ENCODE assay signal across 9 cellular contexts in the genomic region with DNA sequence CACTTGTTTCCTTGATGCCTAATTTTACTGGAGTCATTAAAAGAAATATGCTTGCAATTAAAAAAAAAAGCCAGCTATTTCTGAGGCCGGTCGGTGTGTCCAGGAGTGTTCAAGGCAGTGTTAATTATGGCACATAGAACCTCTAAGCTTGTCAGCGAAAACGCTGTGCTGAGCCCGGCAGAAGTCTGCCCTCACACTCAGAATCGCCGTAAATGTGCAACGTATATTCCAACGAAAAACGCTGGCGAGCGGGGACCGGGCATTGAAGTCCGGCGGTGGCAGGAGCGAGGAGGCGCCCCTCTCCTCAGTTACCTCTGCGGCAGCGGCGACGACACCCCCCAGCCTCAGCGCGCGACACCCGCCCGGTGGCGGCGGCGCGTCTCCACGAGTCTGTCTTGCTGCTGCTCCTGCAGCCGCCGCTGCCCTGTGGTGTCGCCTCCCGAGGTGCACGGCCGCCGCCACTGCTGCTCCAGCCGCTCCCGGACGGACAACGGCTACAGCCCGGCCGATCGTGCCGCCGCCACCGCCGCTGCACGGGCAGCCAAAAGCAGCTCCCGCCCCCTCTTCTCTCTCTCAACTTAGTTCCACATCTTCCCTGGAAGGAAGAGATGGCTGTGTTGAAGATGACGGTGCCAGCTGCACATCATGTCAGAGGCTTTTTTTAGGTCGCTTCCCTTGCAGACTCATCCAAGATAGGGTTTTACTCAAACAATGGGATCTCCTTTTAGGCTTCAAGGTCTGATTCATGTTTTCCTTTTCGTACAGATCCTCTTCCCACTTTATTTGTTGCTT. TPM values are rescaled to one million over a fixed set of nuclear protein-coding genes. Genes with fewer than 3 reads are reported as not detected.
DNase-seq lines count a peak whose midpoint lies in the region; ATAC-seq and TF ChIP-seq lines count a peak whose summit lies in the region.
"Had no signal": no experiment of that assay in that cellular context is flagged by ENCODE, and none has a peak within 500 bp of the region (broad histone marks: within the 10 kb centered on the region; RNA-seq: fewer than 3 reads in every experiment).

No MANE protein-coding gene starts in this region.

- no peak overlapping the region for H2BK5ac ChIP-seq in trophoblast cell (ENCODE audit: low read depth, low read length, poor library complexity)

- H3K79me2 ChIP-seq in trophoblast cell (ENCODE audit: control insufficient read depth, insufficient read depth, low read length, poor library complexity): no peaks in the 10 kb centered on the region

- peaks cover 21% of the 10 kb centered on the region for H3K27me3 Mint-ChIP-seq in activated naive CD8-positive, alpha-beta T cell

- WGBS in heart right ventricle, 2 donors: 1 to 4% methylated on average over 54 of the region's 54 CpGs
- no CpG with 5 or more reads among the region's 54 CpGs for WGBS in trophoblast cell (ENCODE audit: extremely low coverage, insufficient coverage, insufficient read length)

- no peak overlapping the region for H2BK12ac ChIP-seq in trophoblast cell (ENCODE audit: low read length)

- H3K23ac ChIP-seq in trophoblast cell (ENCODE audit: low read length): no peak overlapping the region

- H3K79me1 ChIP-seq in trophoblast cell (ENCODE audit: low read length): peaks cover 2% of the 10 kb centered on the region

- peaks cover 11% of the 10 kb centered on the region for H3K36me3 Mint-ChIP-seq in activated naive CD8-positive, alpha-beta T cell

- peak overlapping the region; percentile 59 for H2AFZ ChIP-seq in trophoblast cell (ENCODE audit: insufficient read depth, low read length, poor library complexity)

- no peak overlapping the region for H2BK120ac ChIP-seq in trophoblast cell (ENCODE audit: insufficient read depth, low read length, poor library complexity)

- no peak overlapping the region for H3K14ac ChIP-seq in trophoblast cell (ENCODE audit: low read length)

- H3K4ac ChIP-seq in trophoblast cell (ENCODE audit: low read depth, low read length): no peak overlapping the region

- H3K36me3 ChIP-seq in heart right ventricle (no peaks in the 10 kb centered on the region), trophoblast cell (ENCODE audit: control insufficient read depth in 1 of 2, insufficient read depth in 2 of 2, low read length in 2 of 2) (no peaks in the 10 kb centered on the region)

- peaks cover 16% of the 10 kb centered on the region for H3K4me1 Mint-ChIP-seq in activated naive CD8-positive, alpha-beta T cell (ENCODE audit: low read depth)

- H3K27ac ChIP-seq in heart right ventricle (peak overlapping the region; percentile 24 to 95 (median 80)), trophoblast cell (ENCODE audit: low read depth, low read length) (no peak overlapping the region)

- H3K4me1 ChIP-seq in heart right ventricle (peaks cover 8 to 71% (median 57%) of the 10 kb centered on the region in 9 donors), trophoblast cell (ENCODE audit: control insufficient read depth in 1 of 2, insufficient read depth in 2 of 2, low read length in 2 of 2) (peaks cover 14 to 26% of the 10 kb centered on the region in 2 experiments)

- H2AK5ac ChIP-seq in trophoblast cell (ENCODE audit: low read length): no peak overlapping the region

- DNase-seq in C1 segment of cervical spinal cord (lab: John Stamatoyannopoulos, UW): peak in 11 of 14 donors; percentile 19 to 65 (median 29)
- DNase-seq in heart right ventricle: peak; percentile 52 to 71
- DNase-seq in trophoblast cell: peak in 1 of 2 donors; percentile 11
- no peak for DNase-seq in GM19238 (ENCODE audit: insufficient read length, low spot score)

- TF ChIP-seq CTCF in heart right ventricle (IDR thresholded peaks at IDR 0.05): peak in 3 of 9 donors; percentile 31 to 41 (median 38)

- intact Hi-C loops in heart right ventricle (cut with DNase I): loop anchor here in 6 of 10 donors (5.0 kb wide), 3 partner anchors 53 to 73 kb away; a partner anchor contains a TSS

- no peaks in the 10 kb centered on the region for H3K9me3 Mint-ChIP-seq in activated naive CD8-positive, alpha-beta T cell (ENCODE audit: low read depth)

- peak overlapping the region; percentile 59 for H3K4me3 Mint-ChIP-seq in activated naive CD8-positive, alpha-beta T cell

- H3K18ac ChIP-seq in trophoblast cell (ENCODE audit: low read length): peak overlapping the region; percentile 33

- peak; percentile 55 to 87 (median 67) for ATAC-seq in heart right ventricle
- ATAC-seq in HG03457 (IDR thresholded peaks at IDR 0.05; ENCODE audit: unreplicated experiment): no peak
- no peak for ATAC-seq in GM19324 (IDR thresholded peaks at IDR 0.05; ENCODE audit: low FRiP score, unreplicated experiment)
- no peak for ATAC-seq in HG02885 (IDR thresholded peaks at IDR 0.05; ENCODE audit: poor library complexity, unreplicated experiment)
- ATAC-seq: GM12878 had no signal

- H3K4me2 ChIP-seq in trophoblast cell (ENCODE audit: low read length): peak overlapping the region; percentile 83

- no peak overlapping the region for H4K12ac ChIP-seq in trophoblast cell (ENCODE audit: low read depth, low read length)

- H4K91ac ChIP-seq in trophoblast cell (ENCODE audit: low read depth, low read length): no peak overlapping the region

- H3K27ac Mint-ChIP-seq in activated naive CD8-positive, alpha-beta T cell: no peak overlapping the region

- H3K4me3 ChIP-seq in heart right ventricle: peak overlapping the region; percentile 19 to 62 (median 56)
- peak overlapping the region; percentile 65 for H3K4me3 ChIP-seq in trophoblast cell (ENCODE audit: low read depth, low read length)
- H3K4me3 ChIP-seq: GM12878 had no signal

- H4K8ac ChIP-seq in trophoblast cell (ENCODE audit: low read depth, low read length): peak overlapping the region; percentile 17

- H3K27me3 ChIP-seq in heart right ventricle (peaks cover 0 to 19% (median 0%) of the 10 kb centered on the region in 7 donors), trophoblast cell (ENCODE audit: insufficient read depth, low read length) (peaks cover 6% of the 10 kb centered on the region)

- no peak overlapping the region for H3K9ac ChIP-seq in trophoblast cell (ENCODE audit: low read length)

- H3K9me3 ChIP-seq in heart right ventricle (no peaks in the 10 kb centered on the region), trophoblast cell (ENCODE audit: insufficient read depth, low read depth, low read length) (no peaks in the 10 kb centered on the region)

RNA-seq across cellular contexts. Expression of a gene that starts 56.0 kb away (rescaled TPM):
- 10 to 100 TPM; 20.4 to 55.4 (median 34.9) TPM for total RNA-seq in heart right ventricle
- 10 to 100 TPM; 12.7 to 14.2 TPM for polyA plus RNA-seq in heart right ventricle
- 9.1 TPM in 2 replicates for polyA plus RNA-seq in trophoblast cell (2013)

Comparison
In these comparisons a context has a peak if more than half of its experiments do, and no peak if none do; other contexts are left out.
1. ATAC-seq: peak in heart right ventricle (8 of 8); none in HG03457 (single experiment), GM19324 (single experiment) and HG02885 (single experiment).